In the genomic region with DNA sequence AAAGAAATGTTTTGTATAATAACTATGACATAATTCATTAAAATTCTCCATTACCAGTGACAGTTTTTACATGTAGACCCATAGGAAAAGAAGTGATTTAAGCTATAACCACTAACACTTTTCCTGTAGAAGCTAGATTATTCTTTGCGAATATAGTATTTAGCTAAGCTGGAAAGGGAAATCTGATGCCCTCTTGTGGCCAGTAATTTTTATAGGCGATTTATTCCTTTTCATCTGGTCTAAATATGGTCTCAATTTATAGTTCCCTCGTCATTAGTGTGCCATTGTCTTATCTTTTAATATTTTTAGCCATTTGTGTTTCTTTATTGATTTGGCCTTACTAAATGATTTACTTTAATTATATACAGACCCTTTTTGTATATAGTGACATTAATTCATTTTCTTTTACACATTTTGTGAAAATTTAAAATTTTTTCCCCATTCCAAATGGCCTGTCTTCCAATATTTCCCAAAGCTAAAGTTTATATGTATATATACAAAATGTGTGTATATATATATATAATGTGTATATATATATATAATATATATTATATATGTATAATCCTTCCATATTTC, we compare ENCODE assay signal across 8 cellular contexts. TPM values are rescaled to one million over a fixed set of nuclear protein-coding genes. Genes with fewer than 3 reads are reported as not detected.
DNase-seq lines count a peak whose midpoint lies in the region; ATAC-seq, FAIRE-seq and TF ChIP-seq lines count a peak whose summit lies in the region.

No MANE protein-coding gene starts in this region.

- no peaks in the 10 kb centered on the region for H3F3A ChIP-seq in neural cell (ENCODE audit: insufficient read depth, low read length, poor library complexity, severe bottlenecking)

- no peaks in the 10 kb centered on the region for H4K20me1 ChIP-seq in neural cell (ENCODE audit: insufficient read depth)

- TF ChIP-seq EP300 in neural cell (conservative IDR thresholded peaks at IDR 0.05; ENCODE audit: poor library complexity, severe bottlenecking), result no peak

- ATAC-seq in HG02678 (IDR thresholded peaks at IDR 0.05; ENCODE audit: unreplicated experiment) (no peak), HG03097 (IDR thresholded peaks at IDR 0.05; ENCODE audit: low FRiP score, unreplicated experiment) (no peak), gastrocnemius medialis (no peak)

- H2AFZ ChIP-seq in neural cell (ENCODE audit: low read depth, low read length), result no peak overlapping the region

- TF ChIP-seq CTCF in Peyer's patch (IDR thresholded peaks at IDR 0.05) (peak; percentile 25 to 71 (median 60)), neural cell (IDR thresholded peaks at IDR 0.05; ENCODE audit: poor library complexity, severe bottlenecking) (peak; percentile 68), gastrocnemius medialis (IDR thresholded peaks at IDR 0.05 in 4 of 5, conservative IDR thresholded peaks at IDR 0.05 in 1 of 5) (peak in 2 of 5 experiments; percentile 39 to 46)

- H3K27ac ChIP-seq in Peyer's patch (no peak overlapping the region), neural cell (ENCODE audit: low read length) (no peak overlapping the region), gastrocnemius medialis (no peak overlapping the region)

- intact Hi-C loops in gastrocnemius medialis (cut with DNase I; ENCODE audit: low total_unique reads), result loop anchor here (2.0 kb wide), 1 partner anchor 199 kb away; no protein-coding TSS in a partner anchor

- H3K27me3 ChIP-seq in Peyer's patch, result no peaks in the 10 kb centered on the region
- no peaks in the 10 kb centered on the region for H3K27me3 ChIP-seq in neural cell (ENCODE audit: insufficient read depth, low read depth, low read length)
- no peaks in the 10 kb centered on the region for H3K27me3 ChIP-seq in gastrocnemius medialis

- H3K4me2 ChIP-seq in neural cell (ENCODE audit: low read length), result no peak overlapping the region

- TF ChIP-seq RAD21 in neural cell (conservative IDR thresholded peaks at IDR 0.05), result peak; percentile 69

- no peaks in the 10 kb centered on the region for H3K9me3 ChIP-seq in Peyer's patch
- H3K9me3 ChIP-seq in neural cell (ENCODE audit: low read length), result no peaks in the 10 kb centered on the region
- no peaks in the 10 kb centered on the region for H3K9me3 ChIP-seq in gastrocnemius medialis

- DNase-seq in KBM-7 (peak; percentile 68), Peyer's patch (no peak), epidermal melanocyte (ENCODE audit: insufficient read length, low spot score) (peak; percentile 22), gastrocnemius medialis (no peak)

- H3K9me2 ChIP-seq in neural cell (ENCODE audit: insufficient read depth, low read length), result no peaks in the 10 kb centered on the region

- H3K4me3 ChIP-seq in Peyer's patch, result no peak overlapping the region
- no peak overlapping the region for H3K4me3 ChIP-seq in neural cell (ENCODE audit: low read length)
- H3K4me3 ChIP-seq in gastrocnemius medialis, result no peak overlapping the region

- H3K79me2 ChIP-seq in neural cell (replicated peaks; ENCODE audit: insufficient read depth, low read length), result no peaks in the 10 kb centered on the region

- no peak overlapping the region for H3K9ac ChIP-seq in neural cell (ENCODE audit: low read length)

- H3K4me1 ChIP-seq in Peyer's patch (no peaks in the 10 kb centered on the region), gastrocnemius medialis (no peaks in the 10 kb centered on the region)

- FAIRE-seq in G401.6 (lab: Jason Lieb, UNC), result peak; percentile 95

- H3K36me3 ChIP-seq in Peyer's patch, result no peaks in the 10 kb centered on the region
- no peaks in the 10 kb centered on the region for H3K36me3 ChIP-seq in neural cell (ENCODE audit: insufficient read depth, low read length)
- no peaks in the 10 kb centered on the region for H3K36me3 ChIP-seq in gastrocnemius medialis

- TF ChIP-seq POLR2A in Peyer's patch (IDR thresholded peaks at IDR 0.05) (no peak), gastrocnemius medialis (IDR thresholded peaks at IDR 0.05) (no peak)

- in situ Hi-C loops in KBM-7 (cut with MboI; ENCODE audit: low pct_unique_long_range_greater_than_20kb, low sequenced_read_pairs), result no loop called here
- in situ Hi-C loops in gastrocnemius medialis (cut with MboI; ENCODE audit: low sequenced_read_pairs in 4 of 4), result loop anchor here in 1 of 4 donors (10.0 kb wide), 1 partner anchor 201 kb away; no protein-coding TSS in a partner anchor

TF ChIP-seq in neural cell, 6 proteins besides CTCF, POLR2A, EP300 and RAD21:
- TF ChIP-seq SMC3 (conservative IDR thresholded peaks at IDR 0.05; ENCODE audit: poor library complexity) (peak; percentile 79), EZH2 (IDR thresholded peaks at IDR 0.05; ENCODE audit: borderline replicate concordance, insufficient read depth, low read length, poor library complexity, severe bottlenecking) (no peak)

RNA-seq across cellular contexts. Expression of a gene that starts 26.7 kb away (rescaled TPM):
- total RNA-seq in Peyer's patch (10 to 100 TPM in 3 of 4 donors, 1 to 10 TPM in 1; 9.9 to 16.5 (median 14.9) TPM), gastrocnemius medialis (1 to 10 TPM; 1.8 to 4.0 (median 3.1) TPM)
- polyA plus RNA-seq in neural cell, result 38.5 and 39.1 TPM in 2 replicates
- 36.2 and 37.5 TPM in 2 replicates for polyA minus RNA-seq in neural cell

Comparison
In these comparisons a context has a peak if more than half of its experiments do, and no peak if none do; other contexts are left out.
1. DNase-seq: peak in KBM-7 (single experiment) and epidermal melanocyte (single experiment); none in Peyer's patch (0 of 3) and gastrocnemius medialis (0 of 2).